In genomic region chr1:198730952-198731351, GRCh38 we compare ENCODE assay signal across 17 cellular contexts.
DNase-seq lines count a peak whose midpoint lies in the region; ATAC-seq and TF ChIP-seq lines count a peak whose summit lies in the region.
"Had no signal": no experiment of that assay in that cellular context is flagged by ENCODE, and none has a peak within 500 bp of the region (broad histone marks: within the 10 kb centered on the region; RNA-seq: fewer than 3 reads in every experiment).

No MANE protein-coding gene starts in this region.

- no peaks in the 10 kb centered on the region for H3K4me1 ChIP-seq in hepatocyte (ENCODE audit: insufficient read depth)
- H3K4me1 ChIP-seq: BLaER1 had no signal

- H3K4me3 Mint-ChIP-seq in activated T-cell treated with anti-CD3 and anti-CD28 coated beads, Interleukin-2, amount 50 U/mL, for 72 hours, result no peak overlapping the region
- no peak overlapping the region for H3K4me3 Mint-ChIP-seq in activated T-cell treated with anti-CD3 and anti-CD28 coated beads, Interleukin-2, amount 50 U/mL, for 4 hours
- no peak overlapping the region for H3K4me3 Mint-ChIP-seq in activated T-helper 2 cell treated with anti-CD3 and anti-CD28 coated beads, Interferon-gamma antibody, Interleukin-2, Interleukin-4, amounts not matched to agents 10 μg/mL and 5 μg/mL and 100 μg/mL, durations not matched to agents 14 hours and 24 hours and 36 hours (ENCODE audit: low read depth)
- no peak overlapping the region for H3K4me3 Mint-ChIP-seq in memory B cell

- peaks cover 56% of the 10 kb centered on the region for H3K4me1 Mint-ChIP-seq in activated T-cell treated with anti-CD3 and anti-CD28 coated beads, Interleukin-2, amount 50 U/mL, for 72 hours (ENCODE audit: low read depth)
- peaks cover 58% of the 10 kb centered on the region for H3K4me1 Mint-ChIP-seq in activated T-cell treated with anti-CD3 and anti-CD28 coated beads, Interleukin-2, amount 50 U/mL, for 4 hours (ENCODE audit: low read depth)
- H3K4me1 Mint-ChIP-seq in activated T-helper 2 cell treated with anti-CD3 and anti-CD28 coated beads, Interferon-gamma antibody, Interleukin-2, Interleukin-4, amounts not matched to agents 10 μg/mL and 5 μg/mL and 100 μg/mL, durations not matched to agents 14 hours and 24 hours and 36 hours (ENCODE audit: low read depth), result peaks cover 42% of the 10 kb centered on the region
- peaks cover 6% of the 10 kb centered on the region for H3K4me1 Mint-ChIP-seq in memory B cell

- H4K20me1 ChIP-seq in hepatocyte (ENCODE audit: insufficient read depth, poor library complexity, severe bottlenecking), result no peaks in the 10 kb centered on the region
- H4K20me1 ChIP-seq: BLaER1 had no signal

- no peaks in the 10 kb centered on the region for H3K27me3 Mint-ChIP-seq in activated T-cell treated with anti-CD3 and anti-CD28 coated beads, Interleukin-2, amount 50 U/mL, for 72 hours (ENCODE audit: low read depth)
- H3K27me3 Mint-ChIP-seq in activated T-cell treated with anti-CD3 and anti-CD28 coated beads, Interleukin-2, amount 50 U/mL, for 4 hours (ENCODE audit: low read depth), result no peaks in the 10 kb centered on the region
- no peaks in the 10 kb centered on the region for H3K27me3 Mint-ChIP-seq in activated T-helper 2 cell treated with anti-CD3 and anti-CD28 coated beads, Interferon-gamma antibody, Interleukin-2, Interleukin-4, amounts not matched to agents 10 μg/mL and 5 μg/mL and 100 μg/mL, durations not matched to agents 14 hours and 24 hours and 36 hours (ENCODE audit: low read depth)
- no peaks in the 10 kb centered on the region for H3K27me3 Mint-ChIP-seq in memory B cell

- H3K27me3 ChIP-seq in hepatocyte, result no peaks in the 10 kb centered on the region
- H3K27me3 ChIP-seq: BLaER1 had no signal

- H3K9me2 ChIP-seq in hepatocyte (replicated peaks; ENCODE audit: insufficient read depth), result no peaks in the 10 kb centered on the region

- no peak overlapping the region for H3K27ac ChIP-seq in hepatocyte
- H3K27ac ChIP-seq: BLaER1 had no signal

- WGBS in hepatocyte (ENCODE audit: low lambda C conversion rate, missing lambda C conversion rate), result 90% methylated on average over 2 of the region's 2 CpGs

- H3K4me2 ChIP-seq in hepatocyte, result no peak overlapping the region
- H3K4me2 ChIP-seq: BLaER1 had no signal

- H3K79me2 ChIP-seq in hepatocyte, result no peaks in the 10 kb centered on the region

- no peaks in the 10 kb centered on the region for H3K9me3 ChIP-seq in hepatocyte (ENCODE audit: low read depth)
- H3K9me3 ChIP-seq: BLaER1 had no signal

- no peak for ATAC-seq in activated T-cell treated with anti-CD3 and anti-CD28 coated beads, Interleukin-2, amount 50 U/mL, for 72 hours (replicated peaks in 1 of 2)
- no peak for ATAC-seq in activated T-cell treated with anti-CD3 and anti-CD28 coated beads, Interleukin-2, amount 50 U/mL, for 4 hours
- no peak for ATAC-seq in memory B cell (ENCODE audit: low read depth)

- no peaks in the 10 kb centered on the region for H3K36me3 ChIP-seq in hepatocyte (replicated peaks; ENCODE audit: insufficient read depth, low read depth)
- H3K36me3 ChIP-seq: BLaER1 had no signal

- DNase-seq in activated T-cell treated with anti-CD3 and anti-CD28 coated beads, Interleukin-2, amount 50 U/mL, for 72 hours, result no peak
- no peak for DNase-seq in activated T-cell treated with anti-CD3 and anti-CD28 coated beads, Interleukin-2, amount 50 U/mL, for 4 hours
- DNase-seq in ELR (ENCODE audit: low read depth) (peak; percentile 14), memory B cell (ENCODE audit: low spot score in 2 of 2) (no peak), occipital lobe (lab: John Stamatoyannopoulos, UW) (no peak), hepatocyte (ENCODE audit: low spot score) (no peak)
- DNase-seq in activated T-helper 2 cell treated with anti-CD3 and anti-CD28 coated beads, Interferon-gamma antibody, Interleukin-2, Interleukin-4, amounts not matched to agents 10 μg/mL and 5 μg/mL and 100 μg/mL, durations not matched to agents 14 hours and 24 hours and 36 hours (ENCODE audit: low spot score), result no peak
- DNase-seq in activated CD8-positive, alpha-beta memory T cell treated with anti-CD3 and anti-CD28 coated beads for 24 hours, result no peak
- DNase-seq: DMS79, NCI-H1417, NCI-H187, NCI-H2107, NCI-H510A treated with DMSO at 0.1 percent for 48 hours, NCI-H82, OCI-M1, Right ventricle myocardium superior had no signal

- no peaks in the 10 kb centered on the region for H3K9me3 Mint-ChIP-seq in activated T-cell treated with anti-CD3 and anti-CD28 coated beads, Interleukin-2, amount 50 U/mL, for 72 hours
- no peaks in the 10 kb centered on the region for H3K9me3 Mint-ChIP-seq in activated T-cell treated with anti-CD3 and anti-CD28 coated beads, Interleukin-2, amount 50 U/mL, for 4 hours
- peaks cover 4% of the 10 kb centered on the region for H3K9me3 Mint-ChIP-seq in activated T-helper 2 cell treated with anti-CD3 and anti-CD28 coated beads, Interferon-gamma antibody, Interleukin-2, Interleukin-4, amounts not matched to agents 10 μg/mL and 5 μg/mL and 100 μg/mL, durations not matched to agents 14 hours and 24 hours and 36 hours
- H3K9me3 Mint-ChIP-seq in memory B cell, result no peaks in the 10 kb centered on the region

- no peak for TF ChIP-seq CTCF in hepatocyte (IDR thresholded peaks at IDR 0.05; ENCODE audit: poor library complexity)

- H3K4me3 ChIP-seq in hepatocyte, result no peak overlapping the region
- H3K4me3 ChIP-seq: BLaER1 had no signal

- intact Hi-C loops in activated T-helper 2 cell treated with anti-CD3 and anti-CD28 coated beads, Interferon-gamma antibody, Interleukin-2, Interleukin-4, amounts not matched to agents 10 μg/mL and 5 μg/mL and 100 μg/mL, durations not matched to agents 14 hours and 24 hours and 36 hours (cut with micrococcal nuclease), result loop anchor here (5.0 kb wide), 2 partner anchors 191 to 209 kb away; no protein-coding TSS in a partner anchor

- no peak overlapping the region for H2AFZ ChIP-seq in hepatocyte

- peak overlapping the region; percentile 76 for H3K27ac Mint-ChIP-seq in activated T-cell treated with anti-CD3 and anti-CD28 coated beads, Interleukin-2, amount 50 U/mL, for 72 hours
- peak overlapping the region; percentile 70 for H3K27ac Mint-ChIP-seq in activated T-helper 2 cell treated with anti-CD3 and anti-CD28 coated beads, Interferon-gamma antibody, Interleukin-2, Interleukin-4, amounts not matched to agents 10 μg/mL and 5 μg/mL and 100 μg/mL, durations not matched to agents 14 hours and 24 hours and 36 hours
- peak overlapping the region; percentile 53 for H3K27ac Mint-ChIP-seq in memory B cell

- peaks cover 21 to 54% of the 10 kb centered on the region in 2 donors for H3K36me3 Mint-ChIP-seq in activated T-cell treated with anti-CD3 and anti-CD28 coated beads, Interleukin-2, amount 50 U/mL, for 72 hours (ENCODE audit: insufficient read depth in 2 of 2)
- peaks cover 50% of the 10 kb centered on the region for H3K36me3 Mint-ChIP-seq in activated T-cell treated with anti-CD3 and anti-CD28 coated beads, Interleukin-2, amount 50 U/mL, for 4 hours (ENCODE audit: insufficient read depth)
- H3K36me3 Mint-ChIP-seq in activated T-helper 2 cell treated with anti-CD3 and anti-CD28 coated beads, Interferon-gamma antibody, Interleukin-2, Interleukin-4, amounts not matched to agents 10 μg/mL and 5 μg/mL and 100 μg/mL, durations not matched to agents 14 hours and 24 hours and 36 hours (ENCODE audit: low read depth), result peaks cover 79% of the 10 kb centered on the region
- H3K36me3 Mint-ChIP-seq in memory B cell, result peaks cover 41% of the 10 kb centered on the region
